ENCODE assay signal across 1 cellular context in the genomic region with DNA sequence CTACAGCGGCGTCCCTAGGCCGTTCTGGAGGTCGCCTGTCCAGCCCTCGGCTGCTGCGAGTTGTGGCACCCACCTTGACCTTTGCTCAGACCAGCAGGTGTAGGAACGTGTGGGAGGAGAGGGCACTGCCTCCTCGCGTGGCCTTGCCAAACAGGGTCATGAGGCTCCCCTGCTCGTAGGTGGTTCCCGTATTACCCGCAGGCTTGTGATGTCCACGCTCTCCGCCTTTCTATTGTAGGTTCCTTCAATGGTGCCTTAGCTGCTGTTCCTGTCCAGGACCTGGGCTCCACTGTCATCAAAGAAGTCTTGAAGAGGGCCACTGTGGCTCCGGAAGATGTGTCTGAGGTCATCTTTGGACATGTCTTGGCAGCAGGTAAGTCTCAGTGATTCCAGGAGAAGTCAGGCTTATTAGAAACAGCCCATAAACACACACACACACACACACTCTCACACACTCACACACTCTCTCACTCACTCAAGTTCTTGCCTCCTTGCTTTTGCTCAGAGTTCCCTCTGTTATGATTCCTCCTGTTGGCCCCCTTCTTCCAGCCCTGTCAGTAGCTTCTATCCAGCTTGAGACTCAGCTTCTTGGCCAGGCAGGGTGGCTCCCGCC.
TF ChIP-seq lines count a peak whose summit lies in the region.

No MANE protein-coding gene starts in this region.

TF ChIP-seq in HepG2, 621 proteins besides CTCF, POLR2A, EP300 and RAD21 (continued from another document and continues in another):
- TF ChIP-seq KLF13 (CRISPR knock-in tag; IDR thresholded peaks at IDR 0.05) (peak; percentile 94), ZSCAN20 (CRISPR knock-in tag; IDR thresholded peaks at IDR 0.05; ENCODE audit: borderline replicate concordance) (no peak), KLF15 (CRISPR knock-in tag; IDR thresholded peaks at IDR 0.05; ENCODE audit: borderline replicate concordance) (0 out of 2 replicates have a peak, but pooled peaks have one; percentile 84), HNRNPLL (IDR thresholded peaks at IDR 0.05; ENCODE audit: low read depth, low read length, poor library complexity, severe bottlenecking) (no peak), FOXA1 (IDR thresholded peaks at IDR 0.05) (no peak), FOXA1 (CRISPR knock-in tag; IDR thresholded peaks at IDR 0.05) (peak; percentile 41; the same call in 1 of the 2 replicates), ZNF724P (CRISPR knock-in tag; IDR thresholded peaks at IDR 0.05; ENCODE audit: borderline replicate concordance) (no peak; the same call in 1 of the 2 replicates), ARHGAP35 (CRISPR knock-in tag; IDR thresholded peaks at IDR 0.05; ENCODE audit: borderline replicate concordance) (no peak), ZNF652 (CRISPR knock-in tag; IDR thresholded peaks at IDR 0.05; ENCODE audit: borderline replicate concordance, low read depth) (no peak), PHB2 (IDR thresholded peaks at IDR 0.05; ENCODE audit: partially characterized antibody) (no peak), ZC3H4 (CRISPR knock-in tag; IDR thresholded peaks at IDR 0.05; ENCODE audit: borderline replicate concordance) (no peak), ZNF558 (CRISPR knock-in tag; IDR thresholded peaks at IDR 0.05; ENCODE audit: borderline replicate concordance) (peak; percentile 82), ATAD3A (CRISPR knock-in tag; IDR thresholded peaks at IDR 0.05) (no peak), MTA1 (CRISPR knock-in tag; IDR thresholded peaks at IDR 0.05; ENCODE audit: borderline replicate concordance) (peak; percentile 93), CEBPG (CRISPR knock-in tag; IDR thresholded peaks at IDR 0.05) (no peak), MAF1 (CRISPR knock-in tag; IDR thresholded peaks at IDR 0.05; ENCODE audit: borderline replicate concordance) (no peak; the same call in 1 of the 2 replicates), CREB1 (IDR thresholded peaks at IDR 0.05) (no peak), CREB1 (CRISPR knock-in tag; IDR thresholded peaks at IDR 0.05) (no peak), ZNF34 (CRISPR knock-in tag; IDR thresholded peaks at IDR 0.05; ENCODE audit: borderline replicate concordance) (no peak), HOXD1 (CRISPR knock-in tag; IDR thresholded peaks at IDR 0.05) (peak; percentile 65; the same call in 1 of the 2 replicates), HMGA1 (CRISPR knock-in tag; conservative IDR thresholded peaks at IDR 0.05) (no peak), FOSL2 (CRISPR knock-in tag; IDR thresholded peaks at IDR 0.05) (no peak; the same call in none of the 2 replicates), DMAP1 (CRISPR knock-in tag; IDR thresholded peaks at IDR 0.05) (peak; percentile 38; the same call in 1 of the 2 replicates), HOXA5 (CRISPR knock-in tag; IDR thresholded peaks at IDR 0.05) (peak; percentile 20), HCFC1 (IDR thresholded peaks at IDR 0.05; ENCODE audit: low read depth, low read length) (no peak), U2AF2 (IDR thresholded peaks at IDR 0.05; ENCODE audit: low read depth, low read length) (no peak), ZMYM2 (CRISPR knock-in tag; IDR thresholded peaks at IDR 0.05) (no peak; the same call in 1 of the 2 replicates), NRL (CRISPR knock-in tag; IDR thresholded peaks at IDR 0.05; ENCODE audit: borderline replicate concordance) (no peak; the same call in 1 of the 2 replicates), ZNF496 (CRISPR knock-in tag; IDR thresholded peaks at IDR 0.05; ENCODE audit: insufficient replicate concordance) (no peak), ZBTB38 (CRISPR knock-in tag; IDR thresholded peaks at IDR 0.05) (peak; percentile 62)
- TF ChIP-seq, protein P1, sequence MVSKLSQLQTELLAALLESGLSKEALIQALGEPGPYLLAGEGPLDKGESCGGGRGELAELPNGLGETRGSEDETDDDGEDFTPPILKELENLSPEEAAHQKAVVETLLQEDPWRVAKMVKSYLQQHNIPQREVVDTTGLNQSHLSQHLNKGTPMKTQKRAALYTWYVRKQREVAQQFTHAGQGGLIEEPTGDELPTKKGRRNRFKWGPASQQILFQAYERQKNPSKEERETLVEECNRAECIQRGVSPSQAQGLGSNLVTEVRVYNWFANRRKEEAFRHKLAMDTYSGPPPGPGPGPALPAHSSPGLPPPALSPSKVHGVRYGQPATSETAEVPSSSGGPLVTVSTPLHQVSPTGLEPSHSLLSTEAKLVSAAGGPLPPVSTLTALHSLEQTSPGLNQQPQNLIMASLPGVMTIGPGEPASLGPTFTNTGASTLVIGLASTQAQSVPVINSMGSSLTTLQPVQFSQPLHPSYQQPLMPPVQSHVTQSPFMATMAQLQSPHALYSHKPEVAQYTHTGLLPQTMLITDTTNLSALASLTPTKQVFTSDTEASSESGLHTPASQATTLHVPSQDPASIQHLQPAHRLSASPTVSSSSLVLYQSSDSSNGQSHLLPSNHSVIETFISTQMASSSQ (IDR thresholded peaks at IDR 0.05; ENCODE audit: low read depth) = no peak
- TF ChIP-seq, protein P1 (CRISPR knock-in tag; IDR thresholded peaks at IDR 0.05; ENCODE audit: borderline replicate concordance) = no peak; the same call in 1 of the 2 replicates
- TF ChIP-seq, protein P2, sequence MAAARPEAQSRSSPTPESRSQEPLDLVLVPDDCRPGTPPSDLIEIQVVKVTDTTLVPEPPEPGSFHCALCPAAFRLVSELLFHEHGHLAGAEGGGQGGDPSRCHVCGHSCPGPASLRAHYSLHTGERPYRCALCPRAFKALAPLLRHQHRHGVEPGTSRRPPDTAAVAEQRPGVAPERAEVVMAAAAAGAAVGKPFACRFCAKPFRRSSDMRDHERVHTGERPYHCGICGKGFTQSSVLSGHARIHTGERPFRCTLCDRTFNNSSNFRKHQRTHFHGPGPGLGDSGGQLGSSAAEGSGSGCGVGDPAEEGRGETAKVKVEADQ (CRISPR knock-in tag; IDR thresholded peaks at IDR 0.05; ENCODE audit: borderline replicate concordance) = 0 out of 2 replicates have a peak, but pooled peaks have one; percentile 59
- TF ChIP-seq, protein P3, sequence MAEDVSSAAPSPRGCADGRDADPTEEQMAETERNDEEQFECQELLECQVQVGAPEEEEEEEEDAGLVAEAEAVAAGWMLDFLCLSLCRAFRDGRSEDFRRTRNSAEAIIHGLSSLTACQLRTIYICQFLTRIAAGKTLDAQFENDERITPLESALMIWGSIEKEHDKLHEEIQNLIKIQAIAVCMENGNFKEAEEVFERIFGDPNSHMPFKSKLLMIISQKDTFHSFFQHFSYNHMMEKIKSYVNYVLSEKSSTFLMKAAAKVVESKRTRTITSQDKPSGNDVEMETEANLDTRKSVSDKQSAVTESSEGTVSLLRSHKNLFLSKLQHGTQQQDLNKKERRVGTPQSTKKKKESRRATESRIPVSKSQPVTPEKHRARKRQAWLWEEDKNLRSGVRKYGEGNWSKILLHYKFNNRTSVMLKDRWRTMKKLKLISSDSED (CRISPR knock-in tag; IDR thresholded peaks at IDR 0.05) = 0 out of 2 replicates have a peak, but pooled peaks have one; percentile 27
- TF ChIP-seq, protein P4, sequence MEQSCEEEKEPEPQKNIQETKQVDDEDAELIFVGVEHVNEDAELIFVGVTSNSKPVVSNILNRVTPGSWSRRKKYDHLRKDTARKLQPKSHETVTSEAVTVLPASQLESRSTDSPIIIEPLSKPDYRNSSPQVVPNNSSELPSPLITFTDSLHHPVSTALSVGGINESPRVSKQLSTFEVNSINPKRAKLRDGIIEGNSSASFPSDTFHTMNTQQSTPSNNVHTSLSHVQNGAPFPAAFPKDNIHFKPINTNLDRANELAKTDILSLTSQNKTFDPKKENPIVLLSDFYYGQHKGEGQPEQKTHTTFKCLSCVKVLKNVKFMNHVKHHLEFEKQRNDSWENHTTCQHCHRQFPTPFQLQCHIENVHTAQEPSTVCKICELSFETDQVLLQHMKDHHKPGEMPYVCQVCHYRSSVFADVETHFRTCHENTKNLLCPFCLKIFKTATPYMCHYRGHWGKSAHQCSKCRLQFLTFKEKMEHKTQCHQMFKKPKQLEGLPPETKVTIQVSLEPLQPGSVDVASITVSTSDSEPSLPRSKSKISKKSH (CRISPR knock-in tag; IDR thresholded peaks at IDR 0.05; ENCODE audit: borderline replicate concordance) = 0 out of 2 replicates have a peak, but pooled peaks have one; percentile 83
- TF ChIP-seq, protein P5, sequence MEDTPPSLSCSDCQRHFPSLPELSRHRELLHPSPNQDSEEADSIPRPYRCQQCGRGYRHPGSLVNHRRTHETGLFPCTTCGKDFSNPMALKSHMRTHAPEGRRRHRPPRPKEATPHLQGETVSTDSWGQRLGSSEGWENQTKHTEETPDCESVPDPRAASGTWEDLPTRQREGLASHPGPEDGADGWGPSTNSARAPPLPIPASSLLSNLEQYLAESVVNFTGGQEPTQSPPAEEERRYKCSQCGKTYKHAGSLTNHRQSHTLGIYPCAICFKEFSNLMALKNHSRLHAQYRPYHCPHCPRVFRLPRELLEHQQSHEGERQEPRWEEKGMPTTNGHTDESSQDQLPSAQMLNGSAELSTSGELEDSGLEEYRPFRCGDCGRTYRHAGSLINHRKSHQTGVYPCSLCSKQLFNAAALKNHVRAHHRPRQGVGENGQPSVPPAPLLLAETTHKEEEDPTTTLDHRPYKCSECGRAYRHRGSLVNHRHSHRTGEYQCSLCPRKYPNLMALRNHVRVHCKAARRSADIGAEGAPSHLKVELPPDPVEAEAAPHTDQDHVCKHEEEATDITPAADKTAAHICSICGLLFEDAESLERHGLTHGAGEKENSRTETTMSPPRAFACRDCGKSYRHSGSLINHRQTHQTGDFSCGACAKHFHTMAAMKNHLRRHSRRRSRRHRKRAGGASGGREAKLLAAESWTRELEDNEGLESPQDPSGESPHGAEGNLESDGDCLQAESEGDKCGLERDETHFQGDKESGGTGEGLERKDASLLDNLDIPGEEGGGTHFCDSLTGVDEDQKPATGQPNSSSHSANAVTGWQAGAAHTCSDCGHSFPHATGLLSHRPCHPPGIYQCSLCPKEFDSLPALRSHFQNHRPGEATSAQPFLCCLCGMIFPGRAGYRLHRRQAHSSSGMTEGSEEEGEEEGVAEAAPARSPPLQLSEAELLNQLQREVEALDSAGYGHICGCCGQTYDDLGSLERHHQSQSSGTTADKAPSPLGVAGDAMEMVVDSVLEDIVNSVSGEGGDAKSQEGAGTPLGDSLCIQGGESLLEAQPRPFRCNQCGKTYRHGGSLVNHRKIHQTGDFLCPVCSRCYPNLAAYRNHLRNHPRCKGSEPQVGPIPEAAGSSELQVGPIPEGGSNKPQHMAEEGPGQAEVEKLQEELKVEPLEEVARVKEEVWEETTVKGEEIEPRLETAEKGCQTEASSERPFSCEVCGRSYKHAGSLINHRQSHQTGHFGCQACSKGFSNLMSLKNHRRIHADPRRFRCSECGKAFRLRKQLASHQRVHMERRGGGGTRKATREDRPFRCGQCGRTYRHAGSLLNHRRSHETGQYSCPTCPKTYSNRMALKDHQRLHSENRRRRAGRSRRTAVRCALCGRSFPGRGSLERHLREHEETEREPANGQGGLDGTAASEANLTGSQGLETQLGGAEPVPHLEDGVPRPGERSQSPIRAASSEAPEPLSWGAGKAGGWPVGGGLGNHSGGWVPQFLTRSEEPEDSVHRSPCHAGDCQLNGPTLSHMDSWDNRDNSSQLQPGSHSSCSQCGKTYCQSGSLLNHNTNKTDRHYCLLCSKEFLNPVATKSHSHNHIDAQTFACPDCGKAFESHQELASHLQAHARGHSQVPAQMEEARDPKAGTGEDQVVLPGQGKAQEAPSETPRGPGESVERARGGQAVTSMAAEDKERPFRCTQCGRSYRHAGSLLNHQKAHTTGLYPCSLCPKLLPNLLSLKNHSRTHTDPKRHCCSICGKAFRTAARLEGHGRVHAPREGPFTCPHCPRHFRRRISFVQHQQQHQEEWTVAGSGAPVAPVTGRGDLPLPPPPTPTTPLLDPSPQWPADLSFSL (CRISPR knock-in tag; IDR thresholded peaks at IDR 0.05) = peak; percentile 61; the same call in 1 of the 2 replicates
- TF ChIP-seq, protein P6, sequence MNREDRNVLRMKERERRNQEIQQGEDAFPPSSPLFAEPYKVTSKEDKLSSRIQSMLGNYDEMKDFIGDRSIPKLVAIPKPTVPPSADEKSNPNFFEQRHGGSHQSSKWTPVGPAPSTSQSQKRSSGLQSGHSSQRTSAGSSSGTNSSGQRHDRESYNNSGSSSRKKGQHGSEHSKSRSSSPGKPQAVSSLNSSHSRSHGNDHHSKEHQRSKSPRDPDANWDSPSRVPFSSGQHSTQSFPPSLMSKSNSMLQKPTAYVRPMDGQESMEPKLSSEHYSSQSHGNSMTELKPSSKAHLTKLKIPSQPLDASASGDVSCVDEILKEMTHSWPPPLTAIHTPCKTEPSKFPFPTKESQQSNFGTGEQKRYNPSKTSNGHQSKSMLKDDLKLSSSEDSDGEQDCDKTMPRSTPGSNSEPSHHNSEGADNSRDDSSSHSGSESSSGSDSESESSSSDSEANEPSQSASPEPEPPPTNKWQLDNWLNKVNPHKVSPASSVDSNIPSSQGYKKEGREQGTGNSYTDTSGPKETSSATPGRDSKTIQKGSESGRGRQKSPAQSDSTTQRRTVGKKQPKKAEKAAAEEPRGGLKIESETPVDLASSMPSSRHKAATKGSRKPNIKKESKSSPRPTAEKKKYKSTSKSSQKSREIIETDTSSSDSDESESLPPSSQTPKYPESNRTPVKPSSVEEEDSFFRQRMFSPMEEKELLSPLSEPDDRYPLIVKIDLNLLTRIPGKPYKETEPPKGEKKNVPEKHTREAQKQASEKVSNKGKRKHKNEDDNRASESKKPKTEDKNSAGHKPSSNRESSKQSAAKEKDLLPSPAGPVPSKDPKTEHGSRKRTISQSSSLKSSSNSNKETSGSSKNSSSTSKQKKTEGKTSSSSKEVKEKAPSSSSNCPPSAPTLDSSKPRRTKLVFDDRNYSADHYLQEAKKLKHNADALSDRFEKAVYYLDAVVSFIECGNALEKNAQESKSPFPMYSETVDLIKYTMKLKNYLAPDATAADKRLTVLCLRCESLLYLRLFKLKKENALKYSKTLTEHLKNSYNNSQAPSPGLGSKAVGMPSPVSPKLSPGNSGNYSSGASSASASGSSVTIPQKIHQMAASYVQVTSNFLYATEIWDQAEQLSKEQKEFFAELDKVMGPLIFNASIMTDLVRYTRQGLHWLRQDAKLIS (CRISPR knock-in tag; IDR thresholded peaks at IDR 0.05) = no peak
- TF ChIP-seq, protein P7, sequence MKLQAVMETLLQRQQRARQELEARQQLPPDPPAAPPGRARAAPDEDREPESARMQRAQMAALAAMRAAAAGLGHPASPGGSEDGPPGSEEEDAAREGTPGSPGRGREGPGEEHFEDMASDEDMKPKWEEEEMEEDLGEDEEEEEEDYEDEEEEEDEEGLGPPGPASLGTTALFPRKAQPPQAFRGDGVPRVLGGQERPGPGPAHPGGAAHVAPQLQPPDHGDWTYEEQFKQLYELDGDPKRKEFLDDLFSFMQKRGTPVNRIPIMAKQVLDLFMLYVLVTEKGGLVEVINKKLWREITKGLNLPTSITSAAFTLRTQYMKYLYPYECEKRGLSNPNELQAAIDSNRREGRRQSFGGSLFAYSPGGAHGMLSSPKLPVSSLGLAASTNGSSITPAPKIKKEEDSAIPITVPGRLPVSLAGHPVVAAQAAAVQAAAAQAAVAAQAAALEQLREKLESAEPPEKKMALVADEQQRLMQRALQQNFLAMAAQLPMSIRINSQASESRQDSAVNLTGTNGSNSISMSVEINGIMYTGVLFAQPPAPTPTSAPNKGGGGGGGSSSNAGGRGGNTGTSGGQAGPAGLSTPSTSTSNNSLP (IDR thresholded peaks at IDR 0.05; ENCODE audit: low read depth, low read length) = no peak
